In genomic region chr13:99133848-99134247, GRCh38 we compare ENCODE assay signal across 15 cellular contexts.
A peak's percentile ranks its signal among the peaks of the same experiment; 100 is the strongest.
DNase-seq lines count a peak whose midpoint lies in the region; ATAC-seq and TF ChIP-seq lines count a peak whose summit lies in the region.
"Had no signal": no experiment of that assay in that cellular context is flagged by ENCODE, and none has a peak within 500 bp of the region (broad histone marks: within the 10 kb centered on the region; RNA-seq: fewer than 3 reads in every experiment).

No MANE protein-coding gene starts in this region.

- H3K9me3 ChIP-seq in neural progenitor cell (ENCODE audit: low read depth) = no peaks in the 10 kb centered on the region
- H3K9me3 ChIP-seq: HAP-1 had no signal

- H3K36me3 Mint-ChIP-seq in GM23338 (ENCODE audit: low read depth) (no peaks in the 10 kb centered on the region; the same call in 2 of the 3 replicates), neural progenitor cell (no peaks in the 10 kb centered on the region)
- H3K36me3 Mint-ChIP-seq: CD8-positive, alpha-beta T cell; IgD-negative memory B cell had no signal

- H3K27me3 Mint-ChIP-seq in GM23338 (ENCODE audit: insufficient read depth, low read depth, poor library complexity) = no peaks in the 10 kb centered on the region
- no peaks in the 10 kb centered on the region for H3K27me3 Mint-ChIP-seq in neural progenitor cell (ENCODE audit: insufficient read depth, low read depth)
- H3K27me3 Mint-ChIP-seq: IgD-negative memory B cell had no signal

- H4K20me1 ChIP-seq in GM23338 (replicated peaks; ENCODE audit: insufficient read depth) = no peaks in the 10 kb centered on the region
- H4K20me1 ChIP-seq in neural progenitor cell (ENCODE audit: low read depth) = no peaks in the 10 kb centered on the region

- TF ChIP-seq CTCF in GM23338 (conservative IDR thresholded peaks at IDR 0.05; ENCODE audit: low read depth in 2 of 2) (no peak), neural progenitor cell (IDR thresholded peaks at IDR 0.05) (no peak)

- H3K27me3 ChIP-seq in GM23338 (ENCODE audit: insufficient read depth) = no peaks in the 10 kb centered on the region
- no peaks in the 10 kb centered on the region for H3K27me3 ChIP-seq in neural progenitor cell

- peaks cover 3% of the 10 kb centered on the region; the same call in 1 of the 3 replicates for H3K9me3 Mint-ChIP-seq in GM23338
- no peaks in the 10 kb centered on the region for H3K9me3 Mint-ChIP-seq in neural progenitor cell
- H3K9me3 Mint-ChIP-seq: CD8-positive, alpha-beta T cell; IgD-negative memory B cell had no signal

- H3K4me3 Mint-ChIP-seq in GM23338 (no peak overlapping the region), neural progenitor cell (no peak overlapping the region)
- H3K4me3 Mint-ChIP-seq: B cell; CD8-positive, alpha-beta T cell; IgD-negative memory B cell had no signal

- peak overlapping the region; percentile 24; the same call in 1 of the 2 replicates for H2AFZ ChIP-seq in GM23338
- H2AFZ ChIP-seq in neural progenitor cell (replicated peaks) = no peak overlapping the region

- H3K9ac ChIP-seq in neural progenitor cell = no peak overlapping the region
- H3K9ac ChIP-seq: BLaER1 treated with 17β-estradiol and CSF1 and Interleukin-3, amounts not matched to agents 10 nM and 100 nM had no signal

- H3K4me2 ChIP-seq in GM23338 (no peak overlapping the region), neural progenitor cell (peak overlapping the region; percentile 24)

- H3K27ac ChIP-seq in GM23338 (ENCODE audit: low read depth) = no peak overlapping the region
- no peak overlapping the region for H3K27ac ChIP-seq in neural progenitor cell
- H3K27ac ChIP-seq: BLaER1 treated with 17β-estradiol and CSF1 and Interleukin-3, amounts not matched to agents 10 nM and 100 nM had no signal

- H3K79me2 ChIP-seq in GM23338 (replicated peaks; ENCODE audit: insufficient read depth) (no peaks in the 10 kb centered on the region), neural progenitor cell (ENCODE audit: low read depth) (no peaks in the 10 kb centered on the region)

- H3K4me3 ChIP-seq in GM23338 (no peak overlapping the region), neural progenitor cell (no peak overlapping the region)
- H3K4me3 ChIP-seq: BLaER1 treated with 17β-estradiol and CSF1 and Interleukin-3, amounts not matched to agents 10 nM and 100 nM; GM12878; HAP-1 had no signal

- H3K27ac Mint-ChIP-seq in GM23338 (no peak overlapping the region), neural progenitor cell (peak overlapping the region; percentile 40)
- H3K27ac Mint-ChIP-seq: B cell; CD8-positive, alpha-beta T cell; IgD-negative memory B cell had no signal

- H3K4me1 ChIP-seq in GM23338 (ENCODE audit: insufficient read depth) (no peaks in the 10 kb centered on the region), neural progenitor cell (peaks cover 10% of the 10 kb centered on the region)

- H3K9me2 ChIP-seq in GM23338 (ENCODE audit: insufficient read depth) = 0 out of 2 replicates have a peak, but pooled peaks cover 4% of the 10 kb centered on the region

- H3F3A ChIP-seq in GM23338 (replicated peaks; ENCODE audit: low read depth) = no peaks in the 10 kb centered on the region
- H3F3A ChIP-seq in neural progenitor cell (ENCODE audit: low read depth) = no peaks in the 10 kb centered on the region

- H3K4me1 Mint-ChIP-seq in GM23338 (peaks cover 14% of the 10 kb centered on the region), neural progenitor cell (peaks cover 16% of the 10 kb centered on the region)
- H3K4me1 Mint-ChIP-seq: B cell had no signal

- H3K36me3 ChIP-seq in GM23338 (ENCODE audit: insufficient read depth) (no peaks in the 10 kb centered on the region), neural progenitor cell (no peaks in the 10 kb centered on the region)
- H3K36me3 ChIP-seq: BLaER1 treated with 17β-estradiol and CSF1 and Interleukin-3, amounts not matched to agents 10 nM and 100 nM; HAP-1 had no signal

- no peak; the same call in 2 of the 3 replicates for ATAC-seq in GM23338
- ATAC-seq in HG03378 (IDR thresholded peaks at IDR 0.05; ENCODE audit: unreplicated experiment) = no peak
- ATAC-seq: CD8-positive, alpha-beta T cell; GM12878; HepG2 had no signal

- no peak for DNase-seq in GM23338 (ENCODE audit: low spot score)
- peak; percentile 18 for DNase-seq in cerebellum (ENCODE audit: low spot score)
- DNase-seq in neural progenitor cell (ENCODE audit: low spot score) = no peak
- no peak for DNase-seq in NCI-H1092 (lab: John Stamatoyannopoulos, UW)
- no peak for DNase-seq in iPS-NIHi7 (ENCODE audit: extremely low spot score)
- DNase-seq: Calu3; CD8-positive, alpha-beta T cell; DMS79 treated with DMSO at 0.1 percent for 48 hours had no signal

TF ChIP-seq in GM23338, 12 proteins besides CTCF, POLR2A, EP300 and RAD21 (continues in another document):
- TF ChIP-seq JUNB (IDR thresholded peaks at IDR 0.05; ENCODE audit: unreplicated experiment) = no peak
- TF ChIP-seq ZNF462 (CRISPR knock-in tag; IDR thresholded peaks at IDR 0.05) = no peak
- TF ChIP-seq NANOG (IDR thresholded peaks at IDR 0.05; ENCODE audit: borderline replicate concordance) = no peak
